ENCODE assay signal across 19 cellular contexts in the genomic region with DNA sequence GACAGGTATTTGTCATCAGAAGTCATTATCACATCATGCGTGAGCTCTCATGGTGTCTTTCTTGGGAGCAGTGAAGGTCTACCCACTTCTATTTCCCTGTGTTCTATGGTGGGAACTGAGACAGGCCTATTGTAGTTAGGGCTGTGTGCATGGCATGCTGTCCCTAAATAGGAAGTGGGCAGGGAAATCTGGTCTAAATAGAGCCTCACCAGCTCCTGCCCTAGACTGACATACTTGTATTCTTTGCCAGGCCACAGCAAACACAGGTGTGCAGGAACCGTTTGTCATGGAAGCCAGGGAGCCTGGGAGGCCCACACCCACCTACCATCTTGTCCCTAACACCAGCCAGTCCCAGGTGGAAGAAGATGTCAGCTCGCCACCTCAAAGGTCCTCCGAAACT. TPM values are rescaled to one million over a fixed set of nuclear protein-coding genes. Genes with fewer than 3 reads are reported as not detected.
A peak's percentile ranks its signal among the peaks of the same experiment; 100 is the strongest.
DNase-seq lines count a peak whose midpoint lies in the region; ATAC-seq, FAIRE-seq and TF ChIP-seq lines count a peak whose summit lies in the region.
"Had no signal": no experiment of that assay in that cellular context is flagged by ENCODE, and none has a peak within 500 bp of the region (broad histone marks: within the 10 kb centered on the region; RNA-seq: fewer than 3 reads in every experiment).

No MANE protein-coding gene starts in this region.

- ATAC-seq in A549 (no peak), HG02870 (IDR thresholded peaks at IDR 0.05; ENCODE audit: unreplicated experiment) (no peak)
- no peak for ATAC-seq in CD4-positive, alpha-beta T cell (ENCODE audit: poor library complexity)

- no peak for FAIRE-seq in A549 (lab: Jason Lieb, UNC)

- no peak overlapping the region for H2BK5ac ChIP-seq in mesendoderm (ENCODE audit: low read length)

- no peak overlapping the region for H3K4ac ChIP-seq in mesendoderm (ENCODE audit: low read depth, low read length)

- H3K23ac ChIP-seq in mesendoderm (ENCODE audit: low read length) = no peak overlapping the region

- H3K27me3 Mint-ChIP-seq in CD4-positive, alpha-beta T cell = no peaks in the 10 kb centered on the region
- H3K27me3 Mint-ChIP-seq in activated CD4-positive, alpha-beta memory T cell treated with anti-CD3 and anti-CD28 coated beads for 36 hours = no peaks in the 10 kb centered on the region

- H3K4me3 ChIP-seq in A549 (no peak overlapping the region), mesendoderm (ENCODE audit: low read length) (no peak overlapping the region), colonic mucosa (no peak overlapping the region)
- H3K4me3 ChIP-seq: ovary, PC-9, suprapubic skin had no signal

- peaks cover 71% of the 10 kb centered on the region for H3K36me3 Mint-ChIP-seq in CD4-positive, alpha-beta T cell (ENCODE audit: low read depth)
- H3K36me3 Mint-ChIP-seq in activated CD4-positive, alpha-beta memory T cell treated with anti-CD3 and anti-CD28 coated beads for 36 hours = peaks cover 41% of the 10 kb centered on the region

- TF ChIP-seq CTCF in A549 (IDR thresholded peaks at IDR 0.05) (no peak), colonic mucosa (IDR thresholded peaks at IDR 0.05) (no peak)
- no peak for TF ChIP-seq CTCF in CD4-positive, alpha-beta T cell (IDR thresholded peaks at IDR 0.05)

- no peak for TF ChIP-seq EP300 in A549 (IDR thresholded peaks at IDR 0.05)

- intact Hi-C loops in CD4-positive, alpha-beta T cell (cut with DNase I, micrococcal nuclease) = no loop called here
- intact Hi-C loops in activated CD4-positive, alpha-beta memory T cell treated with anti-CD3 and anti-CD28 coated beads for 36 hours (cut with micrococcal nuclease) = loop anchor here (10.0 kb wide), 2 partner anchors 250 to 1050 kb away; no protein-coding TSS in a partner anchor
- intact Hi-C loops in colonic mucosa (cut with DNase I) = no loop called here

- POLR2A ChIA-PET in A549 (lab: Yijun Ruan, JAX) = interaction anchor here (1.3 kb wide), 1 partner anchor 11 kb away, joined by 4 read pairs; no protein-coding TSS in a partner anchor
- POLR2A ChIA-PET in CD4-positive, alpha-beta T cell (lab: Charles Lee) = interaction anchor here (1.0 to 12.9 kb wide), 5 partner anchors 10 to 37 kb away, joined by 3 to 271 read pairs (median 31); partner anchors contain the start of genes PRMT7, SLC7A6 and SLC7A6OS
- POLR2A ChIA-PET in activated CD4-positive, alpha-beta memory T cell treated with anti-CD3 and anti-CD28 coated beads for 36 hours (lab: Charles Lee) = interaction anchor here (0.8 to 3.3 kb wide), 5 partner anchors 10 to 181 kb away, joined by 3 to 18 read pairs (median 4); partner anchors contain the start of genes PRMT7, SLC7A6 and SLC7A6OS

- H3K27ac ChIP-seq in A549 (no peak overlapping the region), mesendoderm (ENCODE audit: low read depth, low read length) (no peak overlapping the region), colonic mucosa (no peak overlapping the region)
- peak overlapping the region; percentile 71 for H3K27ac ChIP-seq in CD4-positive, alpha-beta T cell (ENCODE audit: low read depth, low read length)
- H3K27ac ChIP-seq: C4-2B, ovary, PC-9, suprapubic skin had no signal

- DNase-seq in A549 (ENCODE audit: low read depth in 1 of 2, low spot score in 1 of 2) (no peak), mesendoderm (no peak), GDM1 (lab: John Stamatoyannopoulos, UW) (no peak), colonic mucosa (no peak)
- DNase-seq in CD4-positive, alpha-beta T cell = no peak
- no peak for DNase-seq in activated CD4-positive, alpha-beta memory T cell treated with anti-CD3 and anti-CD28 coated beads for 36 hours
- DNase-seq: activated CD4-positive, alpha-beta T cell treated with anti-CD3 and anti-CD28 coated beads for 48 hours; activated gamma-delta T cell; central memory CD4-positive, alpha-beta T cell; foreskin fibroblast; KG1; mesenchymal stem cell; NCI-H1436 treated with DMSO at 0.1 percent for 48 hours; ovary; PC-9; stimulated activated CD4-positive, alpha-beta T cell treated with anti-CD3 and anti-CD28 coated beads, Interleukin-12 subunit alpha, Interleukin-12 subunit beta, amount 100 ng/mL, for 4 hours had no signal

- no peaks in the 10 kb centered on the region for H3K27me3 ChIP-seq in CD4-positive, alpha-beta T cell (ENCODE audit: control insufficient read depth, insufficient read depth, low read length)
- H3K27me3 ChIP-seq in mesendoderm (ENCODE audit: insufficient read depth, low read length, poor library complexity) (no peaks in the 10 kb centered on the region), colonic mucosa (no peaks in the 10 kb centered on the region)
- H3K27me3 ChIP-seq: ovary, suprapubic skin had no signal

- no peak overlapping the region for H4K5ac ChIP-seq in mesendoderm (ENCODE audit: low read length)

- peaks cover 34% of the 10 kb centered on the region for H3K79me2 ChIP-seq in mesendoderm (ENCODE audit: control insufficient read depth, insufficient read depth, low read length)

- no peak overlapping the region for H2AK5ac ChIP-seq in mesendoderm (ENCODE audit: low read length)

- peak overlapping the region; percentile 89 for H3K4me3 Mint-ChIP-seq in CD4-positive, alpha-beta T cell
- H3K4me3 Mint-ChIP-seq in activated CD4-positive, alpha-beta memory T cell treated with anti-CD3 and anti-CD28 coated beads for 36 hours = no peak overlapping the region

- H3K36me3 ChIP-seq in mesendoderm (ENCODE audit: control insufficient read depth, insufficient read depth, low read length) = peaks cover 6% of the 10 kb centered on the region
- no peaks in the 10 kb centered on the region for H3K36me3 ChIP-seq in colonic mucosa
- H3K36me3 ChIP-seq: ovary had no signal

- no peak for TF ChIP-seq POLR2A in A549 (IDR thresholded peaks at IDR 0.05; ENCODE audit: low read length)

- CTCF ChIA-PET in A549 (lab: Yijun Ruan, JAX) = interaction anchor here (0.8 to 6.9 kb wide), 5 partner anchors 9 to 55 kb away, joined by 3 to 89 read pairs (median 5); partner anchors contain the start of gene SLC7A6
- CTCF ChIA-PET in CD4-positive, alpha-beta T cell (lab: Charles Lee) = interaction anchor here (0.8 to 5.7 kb wide), 3 partner anchors 10 to 54 kb away, joined by 3 to 41 read pairs (median 11); partner anchors contain the start of gene SLC7A6
- CTCF ChIA-PET in activated CD4-positive, alpha-beta memory T cell treated with anti-CD3 and anti-CD28 coated beads for 36 hours (lab: Charles Lee) = interaction anchor here (0.8 to 7.8 kb wide), 6 partner anchors 10 to 55 kb away, joined by 3 to 58 read pairs (median 7); partner anchors contain the start of genes PRMT7, SLC7A6 and SLC7A6OS

- H4K8ac ChIP-seq in mesendoderm (ENCODE audit: low read depth, low read length) = no peak overlapping the region

- peak overlapping the region; percentile 15 for H3K56ac ChIP-seq in mesendoderm (ENCODE audit: low read length)

- H3K4me1 ChIP-seq in A549 = peaks cover 9% of the 10 kb centered on the region; the same call in 2 of the 3 replicates
- H3K4me1 ChIP-seq in mesendoderm (ENCODE audit: control insufficient read depth, low read depth, low read length) = peaks cover 3% of the 10 kb centered on the region
- peaks cover 6% of the 10 kb centered on the region for H3K4me1 ChIP-seq in colonic mucosa

- 95% methylated on average over 4 of the region's 4 CpGs for WGBS in A549 (ENCODE audit: missing lambda C conversion rate)
- no CpG with 5 or more reads among the region's 4 CpGs for WGBS in mesendoderm (ENCODE audit: extremely low coverage, insufficient coverage, low lambda C conversion rate)

- no peak overlapping the region for H2BK120ac ChIP-seq in mesendoderm (ENCODE audit: low read depth, low read length)

- peaks cover 21% of the 10 kb centered on the region for H3K79me1 ChIP-seq in mesendoderm (ENCODE audit: low read length)

- no peak for TF ChIP-seq RAD21 in A549 (conservative IDR thresholded peaks at IDR 0.05 in 1 of 2, IDR thresholded peaks at IDR 0.05 in 1 of 2)

- H2BK15ac ChIP-seq in mesendoderm (replicated peaks; ENCODE audit: low read depth) = no peak overlapping the region

- no peaks in the 10 kb centered on the region for H3K9me3 Mint-ChIP-seq in CD4-positive, alpha-beta T cell
- no peaks in the 10 kb centered on the region for H3K9me3 Mint-ChIP-seq in activated CD4-positive, alpha-beta memory T cell treated with anti-CD3 and anti-CD28 coated beads for 36 hours

- H3K9ac ChIP-seq in mesendoderm (ENCODE audit: low read length) (no peak overlapping the region), colonic mucosa (ENCODE audit: low read depth in 2 of 2, low read length in 2 of 2) (peak overlapping the region in 1 of 2 donors; percentile 35)

- H3K4me1 Mint-ChIP-seq in CD4-positive, alpha-beta T cell (ENCODE audit: low read depth) = peaks cover 76% of the 10 kb centered on the region
- peaks cover 71% of the 10 kb centered on the region for H3K4me1 Mint-ChIP-seq in activated CD4-positive, alpha-beta memory T cell treated with anti-CD3 and anti-CD28 coated beads for 36 hours (ENCODE audit: low read depth)

- no peak overlapping the region for H3K18ac ChIP-seq in mesendoderm (ENCODE audit: low read length)

- H3K27ac Mint-ChIP-seq in CD4-positive, alpha-beta T cell = peak overlapping the region; percentile 94
- H3K27ac Mint-ChIP-seq in activated CD4-positive, alpha-beta memory T cell treated with anti-CD3 and anti-CD28 coated beads for 36 hours = peak overlapping the region; percentile 93

- no peak overlapping the region for H3K4me2 ChIP-seq in A549
- no peak overlapping the region for H3K4me2 ChIP-seq in mesendoderm (ENCODE audit: low read length)
- H3K4me2 ChIP-seq: PC-9 had no signal

- H3K9me3 ChIP-seq in A549 (no peaks in the 10 kb centered on the region), colonic mucosa (no peaks in the 10 kb centered on the region)
- H3K9me3 ChIP-seq in CD4-positive, alpha-beta T cell (ENCODE audit: control insufficient read depth, low read length) = no peaks in the 10 kb centered on the region
- H3K9me3 ChIP-seq: ovary, suprapubic skin had no signal

RNA-seq across cellular contexts. Expression of gene SLC7A6, which starts 10.1 kb away (rescaled TPM):
- polyA plus RNA-seq in A549 (2011; rRNA removed) (32.9 and 45.3 TPM in 2 replicates), A549 (2017; fragmentation: RNase III; extraction: RNeasy Plus Mini Kit Qiagen cat#74134 plus additional on column Dnase treatment) (29.1 to 35.9 TPM (median 31.1 TPM) in 3 replicates)
- polyA plus RNA-seq in A549 (2012; cell fraction: cytosol; rRNA removed) = 20.8 and 31.4 TPM in 2 replicates
- 81.4 and 119 TPM in 2 replicates for polyA plus RNA-seq in A549 (2012; cell fraction: nucleus; rRNA removed)
- 72.8 and 105 TPM in 2 replicates for polyA minus RNA-seq in A549 (2011; rRNA and poly(A)+ RNA removed)
- 100 to 1,000 TPM; 187 to 197 TPM for total RNA-seq in CD4-positive, alpha-beta T cell
- 10 to 100 TPM; 62.8 to 63.8 TPM for total RNA-seq in activated CD4-positive, alpha-beta memory T cell treated with anti-CD3 and anti-CD28 coated beads for 36 hours
- 23.3 TPM for polyA plus RNA-seq in mesendoderm (2013, experiment 1 of 2)
- 22.1 TPM for polyA plus RNA-seq in mesendoderm (2013, experiment 2 of 2)
- total RNA-seq in colonic mucosa = 10 to 100 TPM; 22.0 to 42.2 TPM

RNA-seq across cellular contexts. Expression of gene PLA2G15, which starts 29.3 kb away (rescaled TPM):
- polyA plus RNA-seq in A549 (2011; rRNA removed) (4.8 and 5.7 TPM in 2 replicates), A549 (2017; fragmentation: RNase III; extraction: RNeasy Plus Mini Kit Qiagen cat#74134 plus additional on column Dnase treatment) (7.5 to 8.7 TPM (median 7.7 TPM) in 3 replicates)
- polyA plus RNA-seq in A549 (2012; cell fraction: cytosol; rRNA removed) = 6.9 and 8.6 TPM in 2 replicates
- 17.3 and 18.5 TPM in 2 replicates for polyA plus RNA-seq in A549 (2012; cell fraction: nucleus; rRNA removed)
- polyA minus RNA-seq in A549 (2011; rRNA and poly(A)+ RNA removed) = 4.3 and 5.6 TPM in 2 replicates
- total RNA-seq in CD4-positive, alpha-beta T cell = 1 to 10 TPM; 4.3 to 4.7 TPM
- 1 to 10 TPM; 8.0 to 8.7 TPM for total RNA-seq in activated CD4-positive, alpha-beta memory T cell treated with anti-CD3 and anti-CD28 coated beads for 36 hours
- polyA plus RNA-seq in mesendoderm (2013, experiment 1 of 2) = 4.0 TPM
- 4.0 TPM for polyA plus RNA-seq in mesendoderm (2013, experiment 2 of 2)
- 10 to 100 TPM; 11.6 to 13.9 TPM for total RNA-seq in colonic mucosa

RNA-seq across cellular contexts. Expression of gene SLC7A6OS, which starts 36.3 kb away (rescaled TPM):
- 11.0 and 11.9 TPM in 2 replicates for polyA plus RNA-seq in A549 (2011; rRNA removed)
- 5.2 and 6.2 TPM in 2 replicates for polyA plus RNA-seq in A549 (2012; cell fraction: cytosol; rRNA removed)
- 5.8 and 9.5 TPM in 2 replicates for polyA plus RNA-seq in A549 (2012; cell fraction: nucleus; rRNA removed)
- polyA plus RNA-seq in A549 (2017; fragmentation: RNase III; extraction: RNeasy Plus Mini Kit Qiagen cat#74134 plus additional on column Dnase treatment) = 10.4 to 11.5 TPM (median 10.9 TPM) in 3 replicates
- polyA minus RNA-seq in A549 (2011; rRNA and poly(A)+ RNA removed) = 9.0 and 9.1 TPM in 2 replicates
- 10 to 100 TPM; 29.0 to 32.1 TPM for total RNA-seq in CD4-positive, alpha-beta T cell
- total RNA-seq in activated CD4-positive, alpha-beta memory T cell treated with anti-CD3 and anti-CD28 coated beads for 36 hours = 10 to 100 TPM; 20.6 to 22.2 TPM
- polyA plus RNA-seq in mesendoderm (2013, experiment 1 of 2) = 9.4 TPM
- 8.9 TPM for polyA plus RNA-seq in mesendoderm (2013, experiment 2 of 2)
- 10 to 100 TPM; 15.2 to 16.6 TPM for total RNA-seq in colonic mucosa

RNA-seq across cellular contexts. Expression of gene PRMT7, which starts 36.4 kb away (rescaled TPM):
- polyA plus RNA-seq in A549 (2011; rRNA removed) (37.1 and 37.6 TPM in 2 replicates), A549 (2017; fragmentation: RNase III; extraction: RNeasy Plus Mini Kit Qiagen cat#74134 plus additional on column Dnase treatment) (44.7 to 47.2 TPM (median 46.3 TPM) in 3 replicates)
- 49.5 and 59.4 TPM in 2 replicates for polyA plus RNA-seq in A549 (2012; cell fraction: cytosol; rRNA removed)
- 191 and 230 TPM in 2 replicates for polyA plus RNA-seq in A549 (2012; cell fraction: nucleus; rRNA removed)
- 51.2 and 54.9 TPM in 2 replicates for polyA minus RNA-seq in A549 (2011; rRNA and poly(A)+ RNA removed)
- total RNA-seq in CD4-positive, alpha-beta T cell = 10 to 100 TPM; 46.3 to 51.0 TPM
- 10 to 100 TPM; 60.4 to 62.8 TPM for total RNA-seq in activated CD4-positive, alpha-beta memory T cell treated with anti-CD3 and anti-CD28 coated beads for 36 hours
- polyA plus RNA-seq in mesendoderm (2013, experiment 1 of 2) = 35.9 TPM
- 35.7 TPM for polyA plus RNA-seq in mesendoderm (2013, experiment 2 of 2)
- total RNA-seq in colonic mucosa = 10 to 100 TPM; 18.0 to 45.4 TPM

RNA-seq across cellular contexts. Expression of gene ESRP2, which starts 38.5 kb away (rescaled TPM):
- polyA plus RNA-seq in A549 (2011; rRNA removed) (0.04 and 0.08 TPM in 2 replicates), A549 (2017; fragmentation: RNase III; extraction: RNeasy Plus Mini Kit Qiagen cat#74134 plus additional on column Dnase treatment) (0.07 to 0.10 TPM (median 0.09 TPM) in 3 replicates)
- polyA plus RNA-seq in A549 (2012; cell fraction: cytosol; rRNA removed) = 0.05 and 0.08 TPM in 2 replicates
- polyA plus RNA-seq in A549 (2012; cell fraction: nucleus; rRNA removed) = 0.26 and 0.32 TPM in 2 replicates
- polyA minus RNA-seq in A549 (2011; rRNA and poly(A)+ RNA removed) = 0.19 and 0.33 TPM in 2 replicates
- not detected for total RNA-seq in CD4-positive, alpha-beta T cell
- under 1 TPM; 0.27 to 0.59 TPM for total RNA-seq in activated CD4-positive, alpha-beta memory T cell treated with anti-CD3 and anti-CD28 coated beads for 36 hours
- polyA plus RNA-seq in mesendoderm (2013, experiment 1 of 2) = 26.2 TPM
- polyA plus RNA-seq in mesendoderm (2013, experiment 2 of 2) = 26.6 TPM
- total RNA-seq in colonic mucosa = 100 to 1,000 TPM in 1 of 2 donors, 10 to 100 TPM in 1; 76.6 to 119 TPM
